ENCODE assay signal across 13 cellular contexts in the genomic region with DNA sequence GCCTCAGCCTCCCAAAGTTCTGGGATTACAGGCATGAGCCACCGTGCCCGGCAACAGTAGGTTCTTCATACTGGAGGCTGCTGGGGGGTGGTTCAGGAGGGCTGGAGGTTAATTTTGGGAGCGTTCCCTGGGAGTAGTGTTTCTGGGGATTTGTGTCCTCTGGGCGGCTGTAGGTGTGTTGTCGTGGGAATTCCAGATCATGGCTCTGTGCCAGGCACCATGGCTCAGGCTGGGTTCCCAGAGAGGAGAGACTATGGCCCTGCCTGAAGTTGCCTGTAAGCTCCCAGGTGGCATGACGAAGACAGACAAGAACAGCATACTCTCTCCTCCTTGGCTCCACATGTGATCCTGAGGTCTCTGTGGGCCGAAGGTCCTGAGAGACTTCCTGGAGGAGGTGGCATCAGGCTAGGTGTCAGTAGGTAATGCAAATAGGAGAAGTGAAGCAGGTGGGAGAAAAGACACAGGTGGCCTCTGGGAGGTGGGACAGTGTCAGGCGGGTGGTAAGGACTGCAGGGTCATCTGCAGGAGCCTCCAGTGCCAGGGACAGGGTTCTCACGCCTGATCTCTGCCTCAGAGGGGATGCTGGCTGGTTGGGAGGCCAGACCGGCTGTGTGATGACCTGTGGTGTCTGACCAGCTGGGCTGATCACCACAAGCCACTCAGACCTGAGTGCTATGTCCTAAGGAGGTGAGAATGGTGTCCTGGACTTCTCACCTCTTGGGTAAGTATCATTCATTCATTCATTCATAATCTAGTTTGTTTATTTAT. TPM values are rescaled to one million over a fixed set of nuclear protein-coding genes. Genes with fewer than 3 reads are reported as not detected.
A peak's percentile ranks its signal among the peaks of the same experiment; 100 is the strongest.
DNase-seq lines count a peak whose midpoint lies in the region; ATAC-seq and TF ChIP-seq lines count a peak whose summit lies in the region.
"Had no signal": no experiment of that assay in that cellular context is flagged by ENCODE, and none has a peak within 500 bp of the region (broad histone marks: within the 10 kb centered on the region; RNA-seq: fewer than 3 reads in every experiment).

No MANE protein-coding gene starts in this region.

- POLR2A ChIA-PET in HCT116 (lab: Charles Lee): no interaction called here

- DNase-seq in BE2C: peak; percentile 51
- no peak for DNase-seq in HCT116 (ENCODE audit: low read depth, low spot score)
- DNase-seq in body of pancreas: peak; percentile 70 to 80 (median 78)
- DNase-seq in nephron progenitor cell: no peak
- no peak for DNase-seq in A172 (ENCODE audit: low spot score)
- DNase-seq in NCI-H2081 (lab: John Stamatoyannopoulos, UW): no peak
- DNase-seq: colonic mucosa; DMS79; mammary epithelial cell; NCI-H2081 treated with DMSO at 0.1 percent for 48 hours; NK-92 treated with Interleukin-12 subunit alpha and Interleukin-12 subunit beta, amount 100 ng/mL, for 24 hours had no signal

- H3K27me3 ChIP-seq in BE2C: no peaks in the 10 kb centered on the region
- no peaks in the 10 kb centered on the region for H3K27me3 ChIP-seq in HCT116 (ENCODE audit: insufficient read depth, low read length)
- H3K27me3 ChIP-seq in body of pancreas: no peaks in the 10 kb centered on the region
- H3K27me3 ChIP-seq: colonic mucosa had no signal

- H3K79me2 ChIP-seq in HCT116 (ENCODE audit: insufficient read depth, low read length): peaks cover 53% of the 10 kb centered on the region

- RAD21 ChIA-PET in HCT116 (lab: Charles Lee; ENCODE audit: low non-redundant PET in 1 of 2, low total read pairs in 2 of 2, uncharacterized antibody in 2 of 2, unreplicated experiment in 2 of 2): no interaction called here

- TF ChIP-seq POLR2A in HCT116 (IDR thresholded peaks at IDR 0.05; ENCODE audit: borderline replicate concordance, extremely low read depth, insufficient read depth, insufficient read length) (no peak), body of pancreas (IDR thresholded peaks at IDR 0.05) (no peak)

- WGBS in body of pancreas, 2 donors: 50 to 59% methylated on average over 10 of the region's 10 CpGs

- H3K4me2 ChIP-seq in HCT116 (ENCODE audit: low read length): peak overlapping the region; percentile 19; the same call in 1 of the 2 replicates

- H3K4me3 ChIP-seq in BE2C (ENCODE audit: low read depth, low read length) (no peak overlapping the region), HCT116 (replicated peaks in 1 of 2; ENCODE audit: low read depth in 1 of 2, low read length in 2 of 2) (no peak overlapping the region), body of pancreas (no peak overlapping the region)
- H3K4me3 ChIP-seq: colonic mucosa had no signal

- TF ChIP-seq CTCF in BE2C (IDR thresholded peaks at IDR 0.05; ENCODE audit: low read depth, low read length) (no peak), HCT116 (IDR thresholded peaks at IDR 0.05 in 2 of 3, conservative IDR thresholded peaks at IDR 0.05 in 1 of 3; ENCODE audit: borderline replicate concordance in 1 of 3, insufficient read depth in 1 of 3, low read depth in 2 of 3, low read length in 2 of 3) (no peak), body of pancreas (IDR thresholded peaks at IDR 0.05) (no peak), nephron progenitor cell (IDR thresholded peaks at IDR 0.05) (no peak)

- no peaks in the 10 kb centered on the region for H3K36me3 ChIP-seq in BE2C
- H3K36me3 ChIP-seq in HCT116 (ENCODE audit: control insufficient read depth in 1 of 2, insufficient read depth in 2 of 2, low read length in 2 of 2): no peaks in the 10 kb centered on the region
- no peaks in the 10 kb centered on the region for H3K36me3 ChIP-seq in body of pancreas (replicated peaks in 1 of 2; ENCODE audit: insufficient read depth in 1 of 2, low read depth in 2 of 2)
- H3K36me3 ChIP-seq: colonic mucosa had no signal

- H3K4me1 Mint-ChIP-seq in nephron progenitor cell: peaks cover 18% of the 10 kb centered on the region

- no peak for TF ChIP-seq RAD21 in HCT116 (IDR thresholded peaks at IDR 0.05; ENCODE audit: low read depth)

- H3K4me3 Mint-ChIP-seq in nephron progenitor cell: no peak overlapping the region

- intact Hi-C loops in HCT116 (cut with micrococcal nuclease): no loop called here
- intact Hi-C loops in body of pancreas (cut with DNase I): no loop called here

- peak overlapping the region; percentile 57 for H3K27ac Mint-ChIP-seq in nephron progenitor cell

- no peaks in the 10 kb centered on the region for H4K20me1 ChIP-seq in HCT116 (ENCODE audit: insufficient read depth)

- H3K27ac ChIP-seq in HCT116 (ENCODE audit: low read depth, low read length) (no peak overlapping the region), body of pancreas (peak overlapping the region in 3 of 4 donors; percentile 66 to 78 (median 73))
- H3K27ac ChIP-seq: colonic mucosa, epithelial cell of prostate had no signal

- no peaks in the 10 kb centered on the region for H3K9me3 Mint-ChIP-seq in nephron progenitor cell

- CTCF ChIA-PET in HCT116 (lab: Charles Lee): no interaction called here

- H3K4me1 ChIP-seq in BE2C (peaks cover 5% of the 10 kb centered on the region; the same call in 1 of the 2 replicates), HCT116 (ENCODE audit: control insufficient read depth in 1 of 2, insufficient read depth in 2 of 2, low read length in 2 of 2) (peaks cover 56 to 77% of the 10 kb centered on the region in 2 experiments), body of pancreas (peaks cover 25% of the 10 kb centered on the region)

- H2AFZ ChIP-seq in HCT116 (ENCODE audit: low read depth, low read length, poor library complexity, severe bottlenecking): no peak overlapping the region

- ATAC-seq in HCT116 (no peak), body of pancreas (peak; percentile 69), GM21576 (IDR thresholded peaks at IDR 0.05; ENCODE audit: unreplicated experiment) (no peak)

- H3K9me3 ChIP-seq in BE2C (no peaks in the 10 kb centered on the region), HCT116 (ENCODE audit: control insufficient read depth in 1 of 2, insufficient read depth in 1 of 2, low read depth in 1 of 2, low read length in 2 of 2) (no peaks in the 10 kb centered on the region), body of pancreas (no peaks in the 10 kb centered on the region)
- H3K9me3 ChIP-seq: colonic mucosa had no signal

- peaks cover 3% of the 10 kb centered on the region for H3K27me3 Mint-ChIP-seq in nephron progenitor cell (ENCODE audit: low read depth, poor library complexity)

- no peak overlapping the region for H3K9ac ChIP-seq in HCT116 (ENCODE audit: low read length)

- H3K9me2 ChIP-seq in HCT116 (ENCODE audit: insufficient read depth): no peaks in the 10 kb centered on the region

- no TSS peak for BruUV-seq in HCT116 (replicated peaks; lab: Mats Ljungman, UMichigan)

- H3K36me3 Mint-ChIP-seq in nephron progenitor cell (ENCODE audit: low read depth): no peaks in the 10 kb centered on the region

TF ChIP-seq in HCT116, 20 proteins besides CTCF, POLR2A, EP300 and RAD21 (continues in another document):
- TF ChIP-seq SIN3A (IDR thresholded peaks at IDR 0.05; ENCODE audit: low read depth) (no peak), EGR1 (IDR thresholded peaks at IDR 0.05; ENCODE audit: low read depth) (no peak)
- TF ChIP-seq, protein P1, sequence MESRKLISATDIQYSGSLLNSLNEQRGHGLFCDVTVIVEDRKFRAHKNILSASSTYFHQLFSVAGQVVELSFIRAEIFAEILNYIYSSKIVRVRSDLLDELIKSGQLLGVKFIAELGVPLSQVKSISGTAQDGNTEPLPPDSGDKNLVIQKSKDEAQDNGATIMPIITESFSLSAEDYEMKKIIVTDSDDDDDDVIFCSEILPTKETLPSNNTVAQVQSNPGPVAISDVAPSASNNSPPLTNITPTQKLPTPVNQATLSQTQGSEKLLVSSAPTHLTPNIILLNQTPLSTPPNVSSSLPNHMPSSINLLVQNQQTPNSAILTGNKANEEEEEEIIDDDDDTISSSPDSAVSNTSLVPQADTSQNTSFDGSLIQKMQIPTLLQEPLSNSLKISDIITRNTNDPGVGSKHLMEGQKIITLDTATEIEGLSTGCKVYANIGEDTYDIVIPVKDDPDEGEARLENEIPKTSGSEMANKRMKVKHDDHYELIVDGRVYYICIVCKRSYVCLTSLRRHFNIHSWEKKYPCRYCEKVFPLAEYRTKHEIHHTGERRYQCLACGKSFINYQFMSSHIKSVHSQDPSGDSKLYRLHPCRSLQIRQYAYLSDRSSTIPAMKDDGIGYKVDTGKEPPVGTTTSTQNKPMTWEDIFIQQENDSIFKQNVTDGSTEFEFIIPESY (IDR thresholded peaks at IDR 0.05; ENCODE audit: extremely low read depth, insufficient replicate concordance, low read length): no peak
- TF ChIP-seq, protein P2, sequence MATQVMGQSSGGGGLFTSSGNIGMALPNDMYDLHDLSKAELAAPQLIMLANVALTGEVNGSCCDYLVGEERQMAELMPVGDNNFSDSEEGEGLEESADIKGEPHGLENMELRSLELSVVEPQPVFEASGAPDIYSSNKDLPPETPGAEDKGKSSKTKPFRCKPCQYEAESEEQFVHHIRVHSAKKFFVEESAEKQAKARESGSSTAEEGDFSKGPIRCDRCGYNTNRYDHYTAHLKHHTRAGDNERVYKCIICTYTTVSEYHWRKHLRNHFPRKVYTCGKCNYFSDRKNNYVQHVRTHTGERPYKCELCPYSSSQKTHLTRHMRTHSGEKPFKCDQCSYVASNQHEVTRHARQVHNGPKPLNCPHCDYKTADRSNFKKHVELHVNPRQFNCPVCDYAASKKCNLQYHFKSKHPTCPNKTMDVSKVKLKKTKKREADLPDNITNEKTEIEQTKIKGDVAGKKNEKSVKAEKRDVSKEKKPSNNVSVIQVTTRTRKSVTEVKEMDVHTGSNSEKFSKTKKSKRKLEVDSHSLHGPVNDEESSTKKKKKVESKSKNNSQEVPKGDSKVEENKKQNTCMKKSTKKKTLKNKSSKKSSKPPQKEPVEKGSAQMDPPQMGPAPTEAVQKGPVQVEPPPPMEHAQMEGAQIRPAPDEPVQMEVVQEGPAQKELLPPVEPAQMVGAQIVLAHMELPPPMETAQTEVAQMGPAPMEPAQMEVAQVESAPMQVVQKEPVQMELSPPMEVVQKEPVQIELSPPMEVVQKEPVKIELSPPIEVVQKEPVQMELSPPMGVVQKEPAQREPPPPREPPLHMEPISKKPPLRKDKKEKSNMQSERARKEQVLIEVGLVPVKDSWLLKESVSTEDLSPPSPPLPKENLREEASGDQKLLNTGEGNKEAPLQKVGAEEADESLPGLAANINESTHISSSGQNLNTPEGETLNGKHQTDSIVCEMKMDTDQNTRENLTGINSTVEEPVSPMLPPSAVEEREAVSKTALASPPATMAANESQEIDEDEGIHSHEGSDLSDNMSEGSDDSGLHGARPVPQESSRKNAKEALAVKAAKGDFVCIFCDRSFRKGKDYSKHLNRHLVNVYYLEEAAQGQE (IDR thresholded peaks at IDR 0.05; ENCODE audit: low read depth): no peak

RNA-seq across cellular contexts. Expression of a gene that starts 18.7 kb away (rescaled TPM):
- polyA plus RNA-seq in BE2C (2012; ENCODE audit: insufficient read depth, insufficient read length, low read depth): 55.1 TPM
- total RNA-seq in HCT116 (2021; ENCODE audit: unreplicated experiment) (40.1 TPM), body of pancreas (100 to 1,000 TPM in 1 of 2 donors, 10 to 100 TPM in 1; 31.6 to 120 TPM)
- polyA plus RNA-seq in HCT116 (2012): 28.6 and 33.7 TPM in 2 replicates
- 43.9 and 47.4 TPM in 2 replicates for total RNA-seq in A172 (2014; rRNA removed; shearing (Covaris generic))

RNA-seq across cellular contexts. Expression of a gene that starts 53.7 kb away (rescaled TPM):
- 47.7 TPM for polyA plus RNA-seq in BE2C (2012; ENCODE audit: insufficient read depth, insufficient read length, low read depth)
- 75.6 TPM for total RNA-seq in HCT116 (2021; ENCODE audit: unreplicated experiment)
- polyA plus RNA-seq in HCT116 (2012): 47.8 and 57.6 TPM in 2 replicates
- 10 to 100 TPM in 1 of 2 donors, 1 to 10 TPM in 1; 7.9 to 10.1 TPM for total RNA-seq in body of pancreas
- 99.1 and 138 TPM in 2 replicates for total RNA-seq in A172 (2014; rRNA removed; shearing (Covaris generic))

Comparison
In these comparisons a context has a peak if more than half of its experiments do, and no peak if none do; other contexts are left out.
1. DNase-seq: peak in BE2C (single experiment) and body of pancreas (4 of 4); none in HCT116 (single experiment), nephron progenitor cell (single experiment), A172 (single experiment) and NCI-H2081 (0 of 2).